Comparison of ENCODE assay signal across 41 cellular contexts in genomic region chr4:37487668-37488067, GRCh38.
"Had no signal": no experiment of that assay in that cellular context is flagged by ENCODE, and none has a peak within 500 bp of the region (broad histone marks: within the 10 kb centered on the region; RNA-seq: fewer than 3 reads in every experiment).

No MANE protein-coding gene starts in this region.

- H3K27me3 ChIP-seq: adrenal gland, ascending aorta, body of pancreas, brain microvascular endothelial cell, breast epithelium, cardiac muscle cell had no signal

- H3K4me1 ChIP-seq: adrenal gland, ascending aorta had no signal

- ATAC-seq: activated naive CD4-positive, alpha-beta T cell treated with anti-CD3 and anti-CD28 coated beads, Interleukin-2, amount 50 U/mL, for 72 hours; activated naive CD8-positive, alpha-beta T cell treated with anti-CD3 and anti-CD28 coated beads, Interleukin-2, amount 50 U/mL, for 24 hours; activated T-cell treated with anti-CD3 and anti-CD28 coated beads, Interleukin-2, amount 50 U/mL, for 4 hours; activated T-cell treated with anti-CD3 and anti-CD28 coated beads, Interleukin-2, amount 50 U/mL, for 72 hours; activated T-helper 17 cell treated with anti-CD3 and anti-CD28 coated beads, Interleukin-2, amount 50 U/mL, for 72 hours; body of pancreas had no signal

- H3K4me3 ChIP-seq: adrenal gland, ascending aorta, body of pancreas, breast epithelium, cardiac muscle cell had no signal

- DNase-seq: activated effector memory CD4-positive, alpha-beta T cell treated with anti-CD3 and anti-CD28 coated beads, Interleukin-2, amount 50 U/mL, for 16 hours; activated effector memory CD4-positive, alpha-beta T cell treated with Interleukin-2 at 50 U/mL for 16 hours; activated gamma-delta T cell; activated gamma-delta T cell treated with Interleukin-2 at 50 U/mL for 16 hours; activated naive CD4-positive, alpha-beta T cell; activated naive CD4-positive, alpha-beta T cell treated with anti-CD3 and anti-CD28 coated beads for 36 hours; activated naive CD4-positive, alpha-beta T cell treated with anti-CD3 and anti-CD28 coated beads, Interleukin-2, amount 10 ng/mL, durations not matched to agents 7 days and 5 days; activated naive CD4-positive, alpha-beta T cell treated with anti-CD3 and anti-CD28 coated beads, Interleukin-2, amount 50 U/mL, for 16 hours; activated naive CD4-positive, alpha-beta T cell treated with Interleukin-2 at 50 U/mL for 16 hours; activated naive CD8-positive, alpha-beta T cell treated with anti-CD3 and anti-CD28 coated beads for 36 hours; activated naive CD8-positive, alpha-beta T cell treated with anti-CD3 and anti-CD28 coated beads, Interleukin-2, amount 10 ng/mL, durations not matched to agents 7 days and 5 days; activated naive CD8-positive, alpha-beta T cell treated with anti-CD3 and anti-CD28 coated beads, Interleukin-2, amount 50 U/mL, for 24 hours; activated T-cell treated with anti-CD3 and anti-CD28 coated beads for 4 hours; activated T-cell treated with anti-CD3 and anti-CD28 coated beads, Interleukin-2, amount 50 U/mL, for 1 hour; activated T-cell treated with anti-CD3 and anti-CD28 coated beads, Interleukin-2, amount 50 U/mL, for 24 hours; activated T-cell treated with anti-CD3 and anti-CD28 coated beads, Interleukin-2, amount 50 U/mL, for 4 hours; activated T-cell treated with anti-CD3 and anti-CD28 coated beads, Interleukin-2, amount 50 U/mL, for 48 hours; activated T-cell treated with anti-CD3 and anti-CD28 coated beads, Interleukin-2, amount 50 U/mL, for 72 hours; adrenal gland; amniotic stem cell; amygdala; anterior cingulate cortex; aorta; body of pancreas; brain microvascular endothelial cell; caudate nucleus; central memory CD4-positive, alpha-beta T cell; cerebellar nuclear complex had no signal

- H3K27me3 Mint-ChIP-seq: activated naive CD8-positive, alpha-beta T cell treated with anti-CD3 and anti-CD28 coated beads, Interleukin-2, amount 10 ng/mL, durations not matched to agents 7 days and 5 days; activated naive CD8-positive, alpha-beta T cell treated with anti-CD3 and anti-CD28 coated beads, Interleukin-2, amount 50 U/mL, for 24 hours had no signal

- H3K4me3 Mint-ChIP-seq: activated naive CD4-positive, alpha-beta T cell treated with anti-CD3 and anti-CD28 coated beads for 36 hours; activated naive CD4-positive, alpha-beta T cell treated with anti-CD3 and anti-CD28 coated beads, Interleukin-2, amount 10 ng/mL, durations not matched to agents 7 days and 5 days; activated naive CD4-positive, alpha-beta T cell treated with anti-CD3 and anti-CD28 coated beads, Interleukin-2, amount 50 U/mL, for 24 hours; activated naive CD8-positive, alpha-beta T cell; activated naive CD8-positive, alpha-beta T cell treated with anti-CD3 and anti-CD28 coated beads for 36 hours; activated naive CD8-positive, alpha-beta T cell treated with anti-CD3 and anti-CD28 coated beads, Interleukin-2, amount 10 ng/mL, durations not matched to agents 7 days and 5 days; activated naive CD8-positive, alpha-beta T cell treated with anti-CD3 and anti-CD28 coated beads, Interleukin-2, amount 50 U/mL, for 24 hours; activated T-cell treated with anti-CD3 and anti-CD28 coated beads, Interleukin-2, amount 50 U/mL, for 24 hours; activated T-cell treated with anti-CD3 and anti-CD28 coated beads, Interleukin-2, amount 50 U/mL, for 4 hours; activated T-cell treated with anti-CD3 and anti-CD28 coated beads, Interleukin-2, amount 50 U/mL, for 72 hours; activated T-helper 1 cell treated with anti-CD3 and anti-CD28 coated beads, Interleukin-12 subunit alpha, Interleukin-12 subunit beta, Interleukin-2, Interleukin-4 antibody, amounts not matched to agents 30 ng/mL and 10 ng/mL and 1 ng/mL, durations not matched to agents 14 hours and 24 hours and 36 hours; activated T-helper 17 cell treated with anti-CD3 and anti-CD28 coated beads, Interleukin-2, amount 50 U/mL, for 72 hours; brain; central memory CD8-positive, alpha-beta T cell had no signal

- H3K9me3 ChIP-seq: adrenal gland, ascending aorta, body of pancreas, breast epithelium had no signal

- H3K27ac ChIP-seq: adrenal gland, ascending aorta, brain microvascular endothelial cell, breast epithelium, cardiac muscle cell had no signal

- H3K9me3 Mint-ChIP-seq: activated naive CD4-positive, alpha-beta T cell treated with anti-CD3 and anti-CD28 coated beads, Interleukin-2, amount 10 ng/mL, durations not matched to agents 7 days and 5 days; activated naive CD4-positive, alpha-beta T cell treated with anti-CD3 and anti-CD28 coated beads, Interleukin-2, amount 50 U/mL, for 72 hours; activated naive CD8-positive, alpha-beta T cell treated with anti-CD3 and anti-CD28 coated beads for 36 hours; activated naive CD8-positive, alpha-beta T cell treated with anti-CD3 and anti-CD28 coated beads, Interleukin-2, amount 10 ng/mL, durations not matched to agents 7 days and 5 days; activated naive CD8-positive, alpha-beta T cell treated with anti-CD3 and anti-CD28 coated beads, Interleukin-2, amount 50 U/mL, for 24 hours; activated T-cell treated with anti-CD3 and anti-CD28 coated beads, Interleukin-2, amount 50 U/mL, for 24 hours; activated T-cell treated with anti-CD3 and anti-CD28 coated beads, Interleukin-2, amount 50 U/mL, for 4 hours; activated T-helper 1 cell treated with anti-CD3 and anti-CD28 coated beads, Interleukin-12 subunit alpha, Interleukin-12 subunit beta, Interleukin-2, Interleukin-4 antibody, amounts not matched to agents 30 ng/mL and 10 ng/mL and 1 ng/mL, durations not matched to agents 14 hours and 24 hours and 36 hours; activated T-helper 17 cell treated with anti-CD3 and anti-CD28 coated beads, Interleukin-2, amount 50 U/mL, for 72 hours; activated T-helper 2 cell treated with anti-CD3 and anti-CD28 coated beads, Interferon-gamma antibody, Interleukin-2, Interleukin-4, amounts not matched to agents 10 μg/mL and 5 μg/mL and 100 μg/mL, durations not matched to agents 14 hours and 24 hours and 36 hours had no signal

- H3K27ac Mint-ChIP-seq: activated naive CD4-positive, alpha-beta T cell treated with anti-CD3 and anti-CD28 coated beads for 36 hours; activated naive CD4-positive, alpha-beta T cell treated with anti-CD3 and anti-CD28 coated beads, Interleukin-2, amount 10 ng/mL, durations not matched to agents 7 days and 5 days; activated naive CD4-positive, alpha-beta T cell treated with anti-CD3 and anti-CD28 coated beads, Interleukin-2, amount 50 U/mL, for 24 hours; activated naive CD4-positive, alpha-beta T cell treated with anti-CD3 and anti-CD28 coated beads, Interleukin-2, amount 50 U/mL, for 72 hours; activated naive CD8-positive, alpha-beta T cell; activated naive CD8-positive, alpha-beta T cell treated with anti-CD3 and anti-CD28 coated beads for 36 hours; activated naive CD8-positive, alpha-beta T cell treated with anti-CD3 and anti-CD28 coated beads, Interleukin-2, amount 10 ng/mL, durations not matched to agents 7 days and 5 days; activated naive CD8-positive, alpha-beta T cell treated with anti-CD3 and anti-CD28 coated beads, Interleukin-2, amount 50 U/mL, for 24 hours; activated T-cell treated with anti-CD3 and anti-CD28 coated beads, Interleukin-2, amount 50 U/mL, for 24 hours; activated T-cell treated with anti-CD3 and anti-CD28 coated beads, Interleukin-2, amount 50 U/mL, for 72 hours; activated T-helper 1 cell treated with anti-CD3 and anti-CD28 coated beads, Interleukin-12 subunit alpha, Interleukin-12 subunit beta, Interleukin-2, Interleukin-4 antibody, amounts not matched to agents 30 ng/mL and 10 ng/mL and 1 ng/mL, durations not matched to agents 14 hours and 24 hours and 36 hours; activated T-helper 17 cell treated with anti-CD3 and anti-CD28 coated beads, Interleukin-2, amount 50 U/mL, for 72 hours; activated T-helper 2 cell treated with anti-CD3 and anti-CD28 coated beads, Interferon-gamma antibody, Interleukin-2, Interleukin-4, amounts not matched to agents 10 μg/mL and 5 μg/mL and 100 μg/mL, durations not matched to agents 14 hours and 24 hours and 36 hours had no signal

- H3K36me3 Mint-ChIP-seq: activated naive CD4-positive, alpha-beta T cell treated with anti-CD3 and anti-CD28 coated beads, Interleukin-2, amount 10 ng/mL, durations not matched to agents 7 days and 5 days; activated naive CD4-positive, alpha-beta T cell treated with anti-CD3 and anti-CD28 coated beads, Interleukin-2, amount 50 U/mL, for 24 hours; activated naive CD8-positive, alpha-beta T cell; activated naive CD8-positive, alpha-beta T cell treated with anti-CD3 and anti-CD28 coated beads for 36 hours; activated naive CD8-positive, alpha-beta T cell treated with anti-CD3 and anti-CD28 coated beads, Interleukin-2, amount 10 ng/mL, durations not matched to agents 7 days and 5 days; brain had no signal

- FAIRE-seq: astrocyte, bronchial epithelial cell had no signal

- H3K36me3 ChIP-seq: adrenal gland, ascending aorta, brain microvascular endothelial cell, breast epithelium, cardiac muscle cell had no signal

- H3K4me1 Mint-ChIP-seq: activated naive CD4-positive, alpha-beta T cell treated with anti-CD3 and anti-CD28 coated beads, Interleukin-2, amount 10 ng/mL, durations not matched to agents 7 days and 5 days; activated naive CD4-positive, alpha-beta T cell treated with anti-CD3 and anti-CD28 coated beads, Interleukin-2, amount 50 U/mL, for 24 hours; activated naive CD8-positive, alpha-beta T cell treated with anti-CD3 and anti-CD28 coated beads for 36 hours; activated naive CD8-positive, alpha-beta T cell treated with anti-CD3 and anti-CD28 coated beads, Interleukin-2, amount 10 ng/mL, durations not matched to agents 7 days and 5 days; activated naive CD8-positive, alpha-beta T cell treated with anti-CD3 and anti-CD28 coated beads, Interleukin-2, amount 50 U/mL, for 24 hours; activated T-helper 17 cell treated with anti-CD3 and anti-CD28 coated beads, Interleukin-2, amount 50 U/mL, for 72 hours; brain; central memory CD8-positive, alpha-beta T cell had no signal
